In genomic region chr2:7430421-7430868, GRCh38 we compare ENCODE assay signal across 10 cellular contexts.
A peak's percentile ranks its signal among the peaks of the same experiment; 100 is the strongest.
DNase-seq lines count a peak whose midpoint lies in the region; ATAC-seq and TF ChIP-seq lines count a peak whose summit lies in the region.
"Had no signal": no experiment of that assay in that cellular context is flagged by ENCODE, and none has a peak within 500 bp of the region (broad histone marks: within the 10 kb centered on the region; RNA-seq: fewer than 3 reads in every experiment).

No MANE protein-coding gene starts in this region.

- peaks cover 59% of the 10 kb centered on the region for H3K4me1 Mint-ChIP-seq in CD14-positive monocyte
- H3K4me1 Mint-ChIP-seq in activated naive CD8-positive, alpha-beta T cell treated with anti-CD3 and anti-CD28 coated beads for 36 hours: peaks cover 52% of the 10 kb centered on the region

- H3K4me3 Mint-ChIP-seq in CD14-positive monocyte: peak overlapping the region; percentile 75 to 77
- peak overlapping the region; percentile 80 for H3K4me3 Mint-ChIP-seq in activated naive CD8-positive, alpha-beta T cell treated with anti-CD3 and anti-CD28 coated beads for 36 hours

- intact Hi-C loops in CD14-positive monocyte (cut with micrococcal nuclease): no loop called here

- peak overlapping the region in 1 of 2 donors; percentile 29 for H3K27ac ChIP-seq in mucosa of rectum (ENCODE audit: low read depth in 2 of 2, low read length in 2 of 2)
- H3K27ac ChIP-seq: SJSA1 had no signal

- TF ChIP-seq CTCF in CD14-positive monocyte (IDR thresholded peaks at IDR 0.05): no peak

- peak; percentile 3 for ATAC-seq in HG02973 (IDR thresholded peaks at IDR 0.05; ENCODE audit: unreplicated experiment)
- ATAC-seq in HG03025 (IDR thresholded peaks at IDR 0.05; ENCODE audit: low FRiP score, unreplicated experiment): no peak
- ATAC-seq in HG02571 (IDR thresholded peaks at IDR 0.05; ENCODE audit: unreplicated experiment): no peak

- H3K36me3 ChIP-seq in mucosa of rectum (ENCODE audit: control insufficient read depth in 2 of 2, insufficient read depth in 2 of 2, low read length in 2 of 2): no peaks in the 10 kb centered on the region
- H3K36me3 ChIP-seq: SJSA1 had no signal

- H3K9me3 Mint-ChIP-seq in CD14-positive monocyte: peaks cover 0 to 3% (median 0%) of the 10 kb centered on the region in 7 donors
- peaks cover 20% of the 10 kb centered on the region for H3K9me3 Mint-ChIP-seq in activated naive CD8-positive, alpha-beta T cell treated with anti-CD3 and anti-CD28 coated beads for 36 hours

- H3K9ac ChIP-seq in mucosa of rectum (ENCODE audit: low read depth in 1 of 2, low read length in 2 of 2): no peak overlapping the region

- peak overlapping the region; percentile 71 to 92 (median 88) for H3K27ac Mint-ChIP-seq in CD14-positive monocyte
- H3K27ac Mint-ChIP-seq in activated naive CD8-positive, alpha-beta T cell treated with anti-CD3 and anti-CD28 coated beads for 36 hours: peak overlapping the region; percentile 93

- no peaks in the 10 kb centered on the region for H3K27me3 Mint-ChIP-seq in CD14-positive monocyte (ENCODE audit: low read depth in 3 of 3)
- peaks cover 3% of the 10 kb centered on the region for H3K27me3 Mint-ChIP-seq in activated naive CD8-positive, alpha-beta T cell treated with anti-CD3 and anti-CD28 coated beads for 36 hours

- no peaks in the 10 kb centered on the region for H3K36me3 Mint-ChIP-seq in CD14-positive monocyte
- peaks cover 45% of the 10 kb centered on the region for H3K36me3 Mint-ChIP-seq in activated naive CD8-positive, alpha-beta T cell treated with anti-CD3 and anti-CD28 coated beads for 36 hours

- no peaks in the 10 kb centered on the region for H3K4me1 ChIP-seq in mucosa of rectum (ENCODE audit: control insufficient read depth in 2 of 2, insufficient read depth in 2 of 2, low read length in 2 of 2)
- H3K4me1 ChIP-seq: SJSA1 had no signal

- H3K27me3 ChIP-seq in mucosa of rectum (ENCODE audit: control insufficient read depth in 2 of 2, insufficient read depth in 2 of 2, low read length in 2 of 2): peaks cover 7 to 10% of the 10 kb centered on the region in 2 donors
- H3K27me3 ChIP-seq: SJSA1 had no signal

- H3K4me3 ChIP-seq in mucosa of rectum (ENCODE audit: low read length in 2 of 2): peak overlapping the region; percentile 33 to 40
- H3K4me3 ChIP-seq: SJSA1 had no signal

- no peak for DNase-seq in CD14-positive monocyte (ENCODE audit: low spot score)
- no peak for DNase-seq in activated naive CD8-positive, alpha-beta T cell treated with anti-CD3 and anti-CD28 coated beads for 36 hours
- no peak for DNase-seq in foreskin melanocyte
- no peak for DNase-seq in midbrain (lab: John Stamatoyannopoulos, UW)
- DNase-seq: COR-L47 had no signal

- no peaks in the 10 kb centered on the region for H3K9me3 ChIP-seq in mucosa of rectum (ENCODE audit: control insufficient read depth in 2 of 2, low read length in 2 of 2)
- H3K9me3 ChIP-seq: SJSA1 had no signal
